In the genomic region with DNA sequence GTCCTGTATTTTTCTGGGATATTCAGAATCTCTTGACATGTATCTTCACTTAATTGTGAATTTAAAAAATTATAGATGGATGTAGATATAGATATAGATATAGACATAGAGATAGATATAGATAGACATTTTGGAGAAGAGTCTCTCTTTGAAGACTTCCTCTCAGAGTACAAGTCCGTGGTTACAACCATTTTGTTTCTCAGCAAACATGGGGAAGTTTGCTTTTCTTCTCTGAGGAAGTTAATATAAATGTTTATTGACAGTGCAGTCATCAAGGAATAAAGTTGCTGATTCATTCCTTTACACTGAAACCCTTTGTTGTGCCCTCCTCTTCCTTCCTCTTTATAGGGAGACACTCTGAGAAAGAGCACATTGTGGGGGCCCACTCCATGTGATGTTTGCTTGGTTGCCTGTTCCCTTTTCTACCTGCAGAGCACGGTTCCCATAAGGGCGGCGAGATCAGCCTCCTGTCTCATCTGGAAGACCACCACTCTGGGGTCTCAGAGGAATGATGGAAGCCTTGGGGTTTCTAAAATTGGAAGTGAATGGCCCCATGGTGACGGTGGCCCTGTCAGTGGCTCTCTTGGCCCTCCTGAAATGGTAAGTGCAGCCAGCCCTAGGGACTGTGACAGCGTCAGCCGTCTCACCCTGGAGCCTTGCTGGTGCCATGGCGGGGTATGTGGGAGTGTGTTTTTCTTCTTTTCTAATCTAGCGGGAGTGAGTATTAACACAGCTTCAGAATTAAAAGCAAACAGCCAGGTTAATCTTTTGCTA, we compare ENCODE assay signal across 1 cellular context.
TF ChIP-seq lines count a peak whose summit lies in the region.

A gene (plus strand): TSS at position 385 of the 774 bp plus-strand sequence. CDS start 127 bp downstream, at position 512.

TF ChIP-seq in K562, 482 proteins besides CTCF, POLR2A, EP300 and RAD21 (continued from another document and continues in another):
- TF ChIP-seq, protein P1, sequence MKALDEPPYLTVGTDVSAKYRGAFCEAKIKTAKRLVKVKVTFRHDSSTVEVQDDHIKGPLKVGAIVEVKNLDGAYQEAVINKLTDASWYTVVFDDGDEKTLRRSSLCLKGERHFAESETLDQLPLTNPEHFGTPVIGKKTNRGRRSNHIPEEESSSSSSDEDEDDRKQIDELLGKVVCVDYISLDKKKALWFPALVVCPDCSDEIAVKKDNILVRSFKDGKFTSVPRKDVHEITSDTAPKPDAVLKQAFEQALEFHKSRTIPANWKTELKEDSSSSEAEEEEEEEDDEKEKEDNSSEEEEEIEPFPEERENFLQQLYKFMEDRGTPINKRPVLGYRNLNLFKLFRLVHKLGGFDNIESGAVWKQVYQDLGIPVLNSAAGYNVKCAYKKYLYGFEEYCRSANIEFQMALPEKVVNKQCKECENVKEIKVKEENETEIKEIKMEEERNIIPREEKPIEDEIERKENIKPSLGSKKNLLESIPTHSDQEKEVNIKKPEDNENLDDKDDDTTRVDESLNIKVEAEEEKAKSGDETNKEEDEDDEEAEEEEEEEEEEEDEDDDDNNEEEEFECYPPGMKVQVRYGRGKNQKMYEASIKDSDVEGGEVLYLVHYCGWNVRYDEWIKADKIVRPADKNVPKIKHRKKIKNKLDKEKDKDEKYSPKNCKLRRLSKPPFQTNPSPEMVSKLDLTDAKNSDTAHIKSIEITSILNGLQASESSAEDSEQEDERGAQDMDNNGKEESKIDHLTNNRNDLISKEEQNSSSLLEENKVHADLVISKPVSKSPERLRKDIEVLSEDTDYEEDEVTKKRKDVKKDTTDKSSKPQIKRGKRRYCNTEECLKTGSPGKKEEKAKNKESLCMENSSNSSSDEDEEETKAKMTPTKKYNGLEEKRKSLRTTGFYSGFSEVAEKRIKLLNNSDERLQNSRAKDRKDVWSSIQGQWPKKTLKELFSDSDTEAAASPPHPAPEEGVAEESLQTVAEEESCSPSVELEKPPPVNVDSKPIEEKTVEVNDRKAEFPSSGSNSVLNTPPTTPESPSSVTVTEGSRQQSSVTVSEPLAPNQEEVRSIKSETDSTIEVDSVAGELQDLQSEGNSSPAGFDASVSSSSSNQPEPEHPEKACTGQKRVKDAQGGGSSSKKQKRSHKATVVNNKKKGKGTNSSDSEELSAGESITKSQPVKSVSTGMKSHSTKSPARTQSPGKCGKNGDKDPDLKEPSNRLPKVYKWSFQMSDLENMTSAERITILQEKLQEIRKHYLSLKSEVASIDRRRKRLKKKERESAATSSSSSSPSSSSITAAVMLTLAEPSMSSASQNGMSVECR (CRISPR knock-in tag; IDR thresholded peaks at IDR 0.05): peak; percentile 76; the same call in 1 of the 2 replicates
- TF ChIP-seq, protein P2, sequence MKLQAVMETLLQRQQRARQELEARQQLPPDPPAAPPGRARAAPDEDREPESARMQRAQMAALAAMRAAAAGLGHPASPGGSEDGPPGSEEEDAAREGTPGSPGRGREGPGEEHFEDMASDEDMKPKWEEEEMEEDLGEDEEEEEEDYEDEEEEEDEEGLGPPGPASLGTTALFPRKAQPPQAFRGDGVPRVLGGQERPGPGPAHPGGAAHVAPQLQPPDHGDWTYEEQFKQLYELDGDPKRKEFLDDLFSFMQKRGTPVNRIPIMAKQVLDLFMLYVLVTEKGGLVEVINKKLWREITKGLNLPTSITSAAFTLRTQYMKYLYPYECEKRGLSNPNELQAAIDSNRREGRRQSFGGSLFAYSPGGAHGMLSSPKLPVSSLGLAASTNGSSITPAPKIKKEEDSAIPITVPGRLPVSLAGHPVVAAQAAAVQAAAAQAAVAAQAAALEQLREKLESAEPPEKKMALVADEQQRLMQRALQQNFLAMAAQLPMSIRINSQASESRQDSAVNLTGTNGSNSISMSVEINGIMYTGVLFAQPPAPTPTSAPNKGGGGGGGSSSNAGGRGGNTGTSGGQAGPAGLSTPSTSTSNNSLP (IDR thresholded peaks at IDR 0.05; ENCODE audit: borderline replicate concordance, low read depth, low read length): no peak
- TF ChIP-seq ZNF12 (CRISPR knock-in tag; IDR thresholded peaks at IDR 0.05) (no peak), SMC3 (conservative IDR thresholded peaks at IDR 0.05; ENCODE audit: insufficient read depth, low read depth, low read length) (no peak), MED1 (CRISPR knock-in tag; IDR thresholded peaks at IDR 0.05; ENCODE audit: borderline replicate concordance) (no peak), ZNF384 (IDR thresholded peaks at IDR 0.05; ENCODE audit: low read depth, low read length) (no peak), ZNF436 (CRISPR knock-in tag; IDR thresholded peaks at IDR 0.05) (no peak), HSF4 (CRISPR knock-in tag; IDR thresholded peaks at IDR 0.05; ENCODE audit: borderline replicate concordance) (no peak), ZNF124 (CRISPR knock-in tag; IDR thresholded peaks at IDR 0.05) (no peak), HNRNPK (IDR thresholded peaks at IDR 0.05; ENCODE audit: low read depth, low read length, poor library complexity, severe bottlenecking) (no peak), POLR2G (IDR thresholded peaks at IDR 0.05; ENCODE audit: low read depth, low read length) (no peak), SMARCE1 (IDR thresholded peaks at IDR 0.05) (no peak), TFAM (CRISPR knock-in tag; conservative IDR thresholded peaks at IDR 0.05) (no peak), BRF1 (IDR thresholded peaks at IDR 0.05; ENCODE audit: borderline replicate concordance, extremely low read depth, insufficient read length) (no peak), ZNF75A (CRISPR knock-in tag; IDR thresholded peaks at IDR 0.05) (no peak), ZNF184 (CRISPR knock-in tag; IDR thresholded peaks at IDR 0.05) (no peak), TCF7 (IDR thresholded peaks at IDR 0.05; ENCODE audit: borderline replicate concordance) (no peak), PCBP2 (IDR thresholded peaks at IDR 0.05; ENCODE audit: low read depth, low read length, poor library complexity, severe bottlenecking) (no peak), MBD2 (IDR thresholded peaks at IDR 0.05; ENCODE audit: borderline replicate concordance, low read depth) (no peak), RBM15 (IDR thresholded peaks at IDR 0.05; ENCODE audit: insufficient read depth, low read length) (no peak), TAF9B (IDR thresholded peaks at IDR 0.05; ENCODE audit: partially characterized antibody) (no peak), GATAD2B (IDR thresholded peaks at IDR 0.05; ENCODE audit: borderline replicate concordance) (no peak), ARNT (IDR thresholded peaks at IDR 0.05) (no peak), DDX20 (tag; IDR thresholded peaks at IDR 0.05; ENCODE audit: low read depth) (0 out of 2 replicates have a peak, but pooled peaks have one; percentile 31), BDP1 (IDR thresholded peaks at IDR 0.05; ENCODE audit: insufficient read depth, insufficient read length) (no peak), NFRKB (IDR thresholded peaks at IDR 0.05; ENCODE audit: low read depth) (no peak), PTTG1 (tag; IDR thresholded peaks at IDR 0.05; ENCODE audit: low read depth) (no peak), DACH1 (IDR thresholded peaks at IDR 0.05; ENCODE audit: partially characterized antibody) (no peak)
- TF ChIP-seq, protein P3, sequence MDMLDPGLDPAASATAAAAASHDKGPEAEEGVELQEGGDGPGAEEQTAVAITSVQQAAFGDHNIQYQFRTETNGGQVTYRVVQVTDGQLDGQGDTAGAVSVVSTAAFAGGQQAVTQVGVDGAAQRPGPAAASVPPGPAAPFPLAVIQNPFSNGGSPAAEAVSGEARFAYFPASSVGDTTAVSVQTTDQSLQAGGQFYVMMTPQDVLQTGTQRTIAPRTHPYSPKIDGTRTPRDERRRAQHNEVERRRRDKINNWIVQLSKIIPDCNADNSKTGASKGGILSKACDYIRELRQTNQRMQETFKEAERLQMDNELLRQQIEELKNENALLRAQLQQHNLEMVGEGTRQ (CRISPR knock-in tag; IDR thresholded peaks at IDR 0.05): no peak
- TF ChIP-seq, protein P4, sequence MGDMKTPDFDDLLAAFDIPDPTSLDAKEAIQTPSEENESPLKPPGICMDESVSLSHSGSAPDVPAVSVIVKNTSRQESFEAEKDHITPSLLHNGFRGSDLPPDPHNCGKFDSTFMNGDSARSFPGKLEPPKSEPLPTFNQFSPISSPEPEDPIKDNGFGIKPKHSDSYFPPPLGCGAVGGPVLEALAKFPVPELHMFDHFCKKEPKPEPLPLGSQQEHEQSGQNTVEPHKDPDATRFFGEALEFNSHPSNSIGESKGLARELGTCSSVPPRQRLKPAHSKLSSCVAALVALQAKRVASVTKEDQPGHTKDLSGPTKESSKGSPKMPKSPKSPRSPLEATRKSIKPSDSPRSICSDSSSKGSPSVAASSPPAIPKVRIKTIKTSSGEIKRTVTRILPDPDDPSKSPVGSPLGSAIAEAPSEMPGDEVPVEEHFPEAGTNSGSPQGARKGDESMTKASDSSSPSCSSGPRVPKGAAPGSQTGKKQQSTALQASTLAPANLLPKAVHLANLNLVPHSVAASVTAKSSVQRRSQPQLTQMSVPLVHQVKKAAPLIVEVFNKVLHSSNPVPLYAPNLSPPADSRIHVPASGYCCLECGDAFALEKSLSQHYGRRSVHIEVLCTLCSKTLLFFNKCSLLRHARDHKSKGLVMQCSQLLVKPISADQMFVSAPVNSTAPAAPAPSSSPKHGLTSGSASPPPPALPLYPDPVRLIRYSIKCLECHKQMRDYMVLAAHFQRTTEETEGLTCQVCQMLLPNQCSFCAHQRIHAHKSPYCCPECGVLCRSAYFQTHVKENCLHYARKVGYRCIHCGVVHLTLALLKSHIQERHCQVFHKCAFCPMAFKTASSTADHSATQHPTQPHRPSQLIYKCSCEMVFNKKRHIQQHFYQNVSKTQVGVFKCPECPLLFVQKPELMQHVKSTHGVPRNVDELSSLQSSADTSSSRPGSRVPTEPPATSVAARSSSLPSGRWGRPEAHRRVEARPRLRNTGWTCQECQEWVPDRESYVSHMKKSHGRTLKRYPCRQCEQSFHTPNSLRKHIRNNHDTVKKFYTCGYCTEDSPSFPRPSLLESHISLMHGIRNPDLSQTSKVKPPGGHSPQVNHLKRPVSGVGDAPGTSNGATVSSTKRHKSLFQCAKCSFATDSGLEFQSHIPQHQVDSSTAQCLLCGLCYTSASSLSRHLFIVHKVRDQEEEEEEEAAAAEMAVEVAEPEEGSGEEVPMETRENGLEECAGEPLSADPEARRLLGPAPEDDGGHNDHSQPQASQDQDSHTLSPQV (IDR thresholded peaks at IDR 0.05): peak; percentile 63; the same call in 1 of the 2 replicates
- TF ChIP-seq, protein P5, sequence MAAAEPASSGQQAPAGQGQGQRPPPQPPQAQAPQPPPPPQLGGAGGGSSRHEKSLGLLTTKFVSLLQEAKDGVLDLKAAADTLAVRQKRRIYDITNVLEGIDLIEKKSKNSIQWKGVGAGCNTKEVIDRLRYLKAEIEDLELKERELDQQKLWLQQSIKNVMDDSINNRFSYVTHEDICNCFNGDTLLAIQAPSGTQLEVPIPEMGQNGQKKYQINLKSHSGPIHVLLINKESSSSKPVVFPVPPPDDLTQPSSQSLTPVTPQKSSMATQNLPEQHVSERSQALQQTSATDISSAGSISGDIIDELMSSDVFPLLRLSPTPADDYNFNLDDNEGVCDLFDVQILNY (CRISPR knock-in tag; IDR thresholded peaks at IDR 0.05): peak; percentile 79; the same call in 1 of the 2 replicates
- TF ChIP-seq, protein P6, sequence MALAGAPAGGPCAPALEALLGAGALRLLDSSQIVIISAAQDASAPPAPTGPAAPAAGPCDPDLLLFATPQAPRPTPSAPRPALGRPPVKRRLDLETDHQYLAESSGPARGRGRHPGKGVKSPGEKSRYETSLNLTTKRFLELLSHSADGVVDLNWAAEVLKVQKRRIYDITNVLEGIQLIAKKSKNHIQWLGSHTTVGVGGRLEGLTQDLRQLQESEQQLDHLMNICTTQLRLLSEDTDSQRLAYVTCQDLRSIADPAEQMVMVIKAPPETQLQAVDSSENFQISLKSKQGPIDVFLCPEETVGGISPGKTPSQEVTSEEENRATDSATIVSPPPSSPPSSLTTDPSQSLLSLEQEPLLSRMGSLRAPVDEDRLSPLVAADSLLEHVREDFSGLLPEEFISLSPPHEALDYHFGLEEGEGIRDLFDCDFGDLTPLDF (CRISPR knock-in tag; IDR thresholded peaks at IDR 0.05): no peak
- TF ChIP-seq, protein P7, sequence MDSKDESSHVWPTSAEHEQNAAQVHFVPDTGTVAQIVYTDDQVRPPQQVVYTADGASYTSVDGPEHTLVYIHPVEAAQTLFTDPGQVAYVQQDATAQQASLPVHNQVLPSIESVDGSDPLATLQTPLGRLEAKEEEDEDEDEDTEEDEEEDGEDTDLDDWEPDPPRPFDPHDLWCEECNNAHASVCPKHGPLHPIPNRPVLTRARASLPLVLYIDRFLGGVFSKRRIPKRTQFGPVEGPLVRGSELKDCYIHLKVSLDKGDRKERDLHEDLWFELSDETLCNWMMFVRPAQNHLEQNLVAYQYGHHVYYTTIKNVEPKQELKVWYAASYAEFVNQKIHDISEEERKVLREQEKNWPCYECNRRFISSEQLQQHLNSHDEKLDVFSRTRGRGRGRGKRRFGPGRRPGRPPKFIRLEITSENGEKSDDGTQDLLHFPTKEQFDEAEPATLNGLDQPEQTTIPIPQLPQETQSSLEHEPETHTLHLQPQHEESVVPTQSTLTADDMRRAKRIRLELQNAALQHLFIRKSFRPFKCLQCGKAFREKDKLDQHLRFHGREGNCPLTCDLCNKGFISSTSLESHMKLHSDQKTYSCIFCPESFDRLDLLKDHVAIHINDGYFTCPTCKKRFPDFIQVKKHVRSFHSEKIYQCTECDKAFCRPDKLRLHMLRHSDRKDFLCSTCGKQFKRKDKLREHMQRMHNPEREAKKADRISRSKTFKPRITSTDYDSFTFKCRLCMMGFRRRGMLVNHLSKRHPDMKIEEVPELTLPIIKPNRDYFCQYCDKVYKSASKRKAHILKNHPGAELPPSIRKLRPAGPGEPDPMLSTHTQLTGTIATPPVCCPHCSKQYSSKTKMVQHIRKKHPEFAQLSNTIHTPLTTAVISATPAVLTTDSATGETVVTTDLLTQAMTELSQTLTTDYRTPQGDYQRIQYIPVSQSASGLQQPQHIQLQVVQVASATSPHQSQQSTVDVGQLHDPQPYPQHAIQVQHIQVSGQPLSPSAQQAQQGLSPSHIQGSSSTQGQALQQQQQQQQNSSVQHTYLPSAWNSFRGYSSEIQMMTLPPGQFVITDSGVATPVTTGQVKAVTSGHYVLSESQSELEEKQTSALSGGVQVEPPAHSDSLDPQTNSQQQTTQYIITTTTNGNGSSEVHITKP (IDR thresholded peaks at IDR 0.05; ENCODE audit: partially characterized antibody): no peak
- TF ChIP-seq, protein P8, sequence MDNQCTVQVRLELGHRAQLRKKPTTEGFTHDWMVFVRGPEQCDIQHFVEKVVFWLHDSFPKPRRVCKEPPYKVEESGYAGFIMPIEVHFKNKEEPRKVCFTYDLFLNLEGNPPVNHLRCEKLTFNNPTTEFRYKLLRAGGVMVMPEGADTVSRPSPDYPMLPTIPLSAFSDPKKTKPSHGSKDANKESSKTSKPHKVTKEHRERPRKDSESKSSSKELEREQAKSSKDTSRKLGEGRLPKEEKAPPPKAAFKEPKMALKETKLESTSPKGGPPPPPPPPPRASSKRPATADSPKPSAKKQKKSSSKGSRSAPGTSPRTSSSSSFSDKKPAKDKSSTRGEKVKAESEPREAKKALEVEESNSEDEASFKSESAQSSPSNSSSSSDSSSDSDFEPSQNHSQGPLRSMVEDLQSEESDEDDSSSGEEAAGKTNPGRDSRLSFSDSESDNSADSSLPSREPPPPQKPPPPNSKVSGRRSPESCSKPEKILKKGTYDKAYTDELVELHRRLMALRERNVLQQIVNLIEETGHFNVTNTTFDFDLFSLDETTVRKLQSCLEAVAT (IDR thresholded peaks at IDR 0.05): no peak
- TF ChIP-seq, protein P9, sequence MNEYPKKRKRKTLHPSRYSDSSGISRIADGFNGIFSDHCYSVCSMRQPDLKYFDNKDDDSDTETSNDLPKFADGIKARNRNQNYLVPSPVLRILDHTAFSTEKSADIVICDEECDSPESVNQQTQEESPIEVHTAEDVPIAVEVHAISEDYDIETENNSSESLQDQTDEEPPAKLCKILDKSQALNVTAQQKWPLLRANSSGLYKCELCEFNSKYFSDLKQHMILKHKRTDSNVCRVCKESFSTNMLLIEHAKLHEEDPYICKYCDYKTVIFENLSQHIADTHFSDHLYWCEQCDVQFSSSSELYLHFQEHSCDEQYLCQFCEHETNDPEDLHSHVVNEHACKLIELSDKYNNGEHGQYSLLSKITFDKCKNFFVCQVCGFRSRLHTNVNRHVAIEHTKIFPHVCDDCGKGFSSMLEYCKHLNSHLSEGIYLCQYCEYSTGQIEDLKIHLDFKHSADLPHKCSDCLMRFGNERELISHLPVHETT (CRISPR knock-in tag; conservative IDR thresholded peaks at IDR 0.05 in 1 of 2, IDR thresholded peaks at IDR 0.05 in 1 of 2): peak in 1 of 2 experiments; percentile 45; a peak in 2 of 4 replicates
